Comparison of ENCODE assay signal across 8 cellular contexts in genomic region chr9:131276107-131276888, GRCh38. TPM values are rescaled to one million over a fixed set of nuclear protein-coding genes. Genes with fewer than 3 reads are reported as not detected.
DNase-seq lines count a peak whose midpoint lies in the region; ATAC-seq and TF ChIP-seq lines count a peak whose summit lies in the region.

FAM78A (minus strand) TSS chr9:131276510; CDS start chr9:131276179, 331 bp downstream.

- DNase-seq in DMS53 (lab: John Stamatoyannopoulos, UW) (peak; percentile 57), DMS53 treated with DMSO at 0.1 percent for 48 hours (lab: John Stamatoyannopoulos, UW; ENCODE audit: unreplicated experiment) (no peak), SJSA1 (ENCODE audit: low read depth in 1 of 2, low spot score in 2 of 2) (no peak), caudate nucleus (lab: John Stamatoyannopoulos, UW) (peak in 2 of 61 donors; percentile 18 to 20), right lobe of liver (peak in 2 of 3 donors; percentile 76 to 82), DMS153 (lab: John Stamatoyannopoulos, UW) (no peak), NCI-H1694 treated with DMSO at 0.1 percent for 48 hours (lab: John Stamatoyannopoulos, UW) (no peak)

- H3K36me3 ChIP-seq in SJSA1: no peaks in the 10 kb centered on the region
- no peaks in the 10 kb centered on the region for H3K36me3 ChIP-seq in right lobe of liver

- TF ChIP-seq POLR2A in right lobe of liver (IDR thresholded peaks at IDR 0.05): no peak

- TF ChIP-seq CTCF in right lobe of liver (IDR thresholded peaks at IDR 0.05): no peak

- H3K4me3 ChIP-seq in SJSA1 (peak within 1 kb of the TSS; percentile 40), right lobe of liver (peak within 1 kb of the TSS; percentile 51 to 64 (median 52))

- peak; percentile 9 to 22 (median 16) for ATAC-seq in right lobe of liver

- H3K27ac ChIP-seq in SJSA1: no peak within 1 kb of the TSS
- peak within 1 kb of the TSS; percentile 69 for H3K27ac ChIP-seq in caudate nucleus (ENCODE audit: low read depth, low read length)
- H3K27ac ChIP-seq in right lobe of liver: peak within 1 kb of the TSS; percentile 27 to 87 (median 74)
- peak within 1 kb of the TSS; percentile 33 for H3K27ac ChIP-seq in temporal lobe (ENCODE audit: low read depth, low read length)

- 8% methylated on average over 35 of the region's 75 CpGs for WGBS in right lobe of liver (ENCODE audit: insufficient coverage, low coverage, low lambda C conversion rate, missing lambda C conversion rate)

- H3K9me3 ChIP-seq in SJSA1 (replicated peaks) (no peaks in the 10 kb centered on the region), right lobe of liver (no peaks in the 10 kb centered on the region)

- intact Hi-C loops in right lobe of liver (cut with DNase I): no loop called here

- H3K27me3 ChIP-seq in SJSA1 (replicated peaks) (peaks cover 40% of the 10 kb centered on the region), right lobe of liver (no peaks in the 10 kb centered on the region)

- peaks cover 11% of the 10 kb centered on the region for H3K4me1 ChIP-seq in SJSA1 (replicated peaks)
- no peaks in the 10 kb centered on the region for H3K4me1 ChIP-seq in right lobe of liver

RNA-seq across cellular contexts. Expression of gene FAM78A, which starts in this region (rescaled TPM):
- total RNA-seq in SJSA1 (2014; rRNA removed; shearing (Covaris generic)): 0.03 TPM in 1 of 2 replicates, not detected in the other
- total RNA-seq in right lobe of liver: 1 to 10 TPM in 4 of 6 experiments, under 1 TPM in 2; 0.92 to 2.4 (median 1.6) TPM
- 1.2 TPM for total RNA-seq in temporal lobe

Comparison
In these comparisons a context has a peak if more than half of its experiments do, and no peak if none do; other contexts are left out.
1. DNase-seq: peak in DMS53 (single experiment) and right lobe of liver (2 of 3); none in DMS53 treated with DMSO at 0.1 percent for 48 hours (single experiment), SJSA1 (0 of 2), DMS153 (single experiment) and NCI-H1694 treated with DMSO at 0.1 percent for 48 hours (single experiment).